Comparison of ENCODE assay signal across 18 cellular contexts in genomic region chr19:18800636-18801035, GRCh38. TPM values are rescaled to one million over a fixed set of nuclear protein-coding genes. Genes with fewer than 3 reads are reported as not detected.
DNase-seq lines count a peak whose midpoint lies in the region; ATAC-seq, FAIRE-seq and TF ChIP-seq lines count a peak whose summit lies in the region.
"Had no signal": no experiment of that assay in that cellular context is flagged by ENCODE, and none has a peak within 500 bp of the region (broad histone marks: within the 10 kb centered on the region; RNA-seq: fewer than 3 reads in every experiment).

No MANE protein-coding gene starts in this region.

- H3K27me3 ChIP-seq in osteoblast (ENCODE audit: insufficient read depth, low read length): peaks cover 26% of the 10 kb centered on the region
- H3K27me3 ChIP-seq in GM23248 (replicated peaks; ENCODE audit: insufficient read depth): no peaks in the 10 kb centered on the region; the same call in 1 of the 2 replicates
- H3K27me3 ChIP-seq: BE2C had no signal

- no peak for TF ChIP-seq EP300 in A549 (IDR thresholded peaks at IDR 0.05)

- H3K27ac ChIP-seq in A549: no peak overlapping the region
- H3K27ac ChIP-seq in osteoblast (ENCODE audit: low read depth, low read length): no peak overlapping the region
- no peak overlapping the region for H3K27ac ChIP-seq in GM23248

- in situ Hi-C loops in GM23248 (cut with MboI): no loop called here

- H3K79me2 ChIP-seq in osteoblast (ENCODE audit: insufficient read depth, low read length): no peaks in the 10 kb centered on the region
- no peaks in the 10 kb centered on the region for H3K79me2 ChIP-seq in GM23248 (ENCODE audit: insufficient read depth)

- TF ChIP-seq POLR2A in A549 (IDR thresholded peaks at IDR 0.05; ENCODE audit: low read length): no peak

- no peak overlapping the region for H2AFZ ChIP-seq in osteoblast (ENCODE audit: low read length)
- H2AFZ ChIP-seq in GM23248: no peak overlapping the region

- no peaks in the 10 kb centered on the region for H3K4me1 ChIP-seq in A549
- H3K4me1 ChIP-seq in osteoblast (ENCODE audit: insufficient read depth, low read length): peaks cover 8% of the 10 kb centered on the region
- H3K4me1 ChIP-seq in GM23248 (ENCODE audit: insufficient read depth): peaks cover 9% of the 10 kb centered on the region; the same call in 1 of the 2 replicates
- H3K4me1 ChIP-seq: BE2C had no signal

- 0% methylated on average over 2 of the region's 10 CpGs for WGBS in A549 (ENCODE audit: missing lambda C conversion rate)
- WGBS in GM23248 (ENCODE audit: low coverage in 1 of 2, low lambda C conversion rate in 2 of 2, missing lambda C conversion rate in 2 of 2), 2 experiments: 62 to 67% methylated on average over 8 to 10 of the region's 10 CpGs

- 0 out of 2 replicates have a peak, but pooled peaks cover 9% of the 10 kb centered on the region for H3F3A ChIP-seq in GM23248 (ENCODE audit: insufficient read depth)

- H3K4me3 ChIP-seq in A549 (no peak overlapping the region), osteoblast (ENCODE audit: insufficient read depth, low read length) (no peak overlapping the region), GM23248 (no peak overlapping the region)

- no peak for DNase-seq in A549 (ENCODE audit: low read depth in 1 of 2, low spot score in 1 of 2)
- peak; percentile 6 for DNase-seq in GM10248 (ENCODE audit: extremely low spot score)
- peak; percentile 5 for DNase-seq in iPS-NIHi11 (ENCODE audit: low spot score)
- DNase-seq in osteoblast (ENCODE audit: insufficient read length, low spot score, missing footprints): peak; percentile 79
- DNase-seq in HCEC 1CT: no peak
- DNase-seq in GM23248: no peak
- DNase-seq: BE2C; Caco-2; CD4-positive, CD25-positive, alpha-beta regulatory T cell; Kasumi-1; KG1 had no signal

- TF ChIP-seq CTCF in A549 (IDR thresholded peaks at IDR 0.05): no peak
- TF ChIP-seq CTCF in GM10248 (IDR thresholded peaks at IDR 0.05; ENCODE audit: control extremely low read depth, extremely low read depth, low read depth, missing control alignments): no peak
- TF ChIP-seq CTCF in osteoblast (IDR thresholded peaks at IDR 0.05; ENCODE audit: extremely low read depth, low read depth, low read length): no peak

- H4K20me1 ChIP-seq in osteoblast (ENCODE audit: insufficient read depth, low read length): no peaks in the 10 kb centered on the region
- no peaks in the 10 kb centered on the region for H4K20me1 ChIP-seq in GM23248 (ENCODE audit: insufficient read depth)

- peak; percentile 37 to 44; a peak in 2 of 6 replicates for ATAC-seq in A549
- no peak for ATAC-seq in GM19463 (IDR thresholded peaks at IDR 0.05; ENCODE audit: unreplicated experiment)

- POLR2A ChIA-PET in A549 (lab: Yijun Ruan, JAX) (no interaction called here), GM10248 (lab: Yijun Ruan, JAX) (no interaction called here)

- no peak overlapping the region for H3K9ac ChIP-seq in GM23248

- FAIRE-seq in A549 (lab: Jason Lieb, UNC): no peak
- FAIRE-seq: A204.1, D721Med, G401.6, GM12892, H54 had no signal

- no peaks in the 10 kb centered on the region for H3K36me3 ChIP-seq in osteoblast (ENCODE audit: insufficient read depth, low read length)
- no peaks in the 10 kb centered on the region for H3K36me3 ChIP-seq in GM23248 (ENCODE audit: low read depth)
- H3K36me3 ChIP-seq: BE2C had no signal

- H3K4me2 ChIP-seq in A549 (no peak overlapping the region), osteoblast (ENCODE audit: insufficient read depth, low read length) (no peak overlapping the region), GM23248 (ENCODE audit: unreplicated experiment) (no peak overlapping the region)

- no peak for TF ChIP-seq RAD21 in A549 (conservative IDR thresholded peaks at IDR 0.05 in 1 of 2, IDR thresholded peaks at IDR 0.05 in 1 of 2)

- no peaks in the 10 kb centered on the region for H3K9me2 ChIP-seq in GM23248 (ENCODE audit: insufficient read depth)

- CTCF ChIA-PET in A549 (lab: Yijun Ruan, JAX): interaction anchor here (0.5 to 0.6 kb wide), 2 partner anchors 45 to 48 kb away, joined by 3 read pairs; no protein-coding TSS in a partner anchor
- CTCF ChIA-PET in GM10248 (lab: Yijun Ruan, JAX): interaction anchor here (1.2 kb wide), 1 partner anchor 47 kb away, joined by 4 read pairs; no protein-coding TSS in a partner anchor

- H3K9me3 ChIP-seq in A549: no peaks in the 10 kb centered on the region
- no peaks in the 10 kb centered on the region for H3K9me3 ChIP-seq in osteoblast (ENCODE audit: low read depth, low read length)
- no peaks in the 10 kb centered on the region for H3K9me3 ChIP-seq in GM23248 (ENCODE audit: low read depth)
- H3K9me3 ChIP-seq: BE2C, Caco-2 had no signal

TF ChIP-seq in A549, 52 proteins besides CTCF, POLR2A, EP300 and RAD21:
- TF ChIP-seq ZC3H11A (IDR thresholded peaks at IDR 0.05) (no peak), CHD4 (IDR thresholded peaks at IDR 0.05; ENCODE audit: borderline replicate concordance) (no peak), POLR2AphosphoS2 (conservative IDR thresholded peaks at IDR 0.05; ENCODE audit: low read length) (no peak), ZSCAN20 (CRISPR knock-in tag; IDR thresholded peaks at IDR 0.05) (no peak), RNF2 (IDR thresholded peaks at IDR 0.05; ENCODE audit: borderline replicate concordance, low read depth) (no peak), USF2 (IDR thresholded peaks at IDR 0.05) (no peak), JUNB (IDR thresholded peaks at IDR 0.05) (no peak), RFX5 (IDR thresholded peaks at IDR 0.05) (no peak), NPAS2 (CRISPR knock-in tag; IDR thresholded peaks at IDR 0.05; ENCODE audit: borderline replicate concordance) (no peak), EHF (CRISPR knock-in tag; IDR thresholded peaks at IDR 0.05) (no peak), MAZ (IDR thresholded peaks at IDR 0.05; ENCODE audit: borderline replicate concordance, low read depth, low read length) (no peak)
TF ChIP-seq in A549: peak in this region for 0.

RNA-seq across cellular contexts. Expression of gene COMP, which starts 9.5 kb away (rescaled TPM):
- polyA plus RNA-seq in A549 (2011; rRNA removed) (not detected in 2 replicates), A549 (2017; fragmentation: RNase III; extraction: RNeasy Plus Mini Kit Qiagen cat#74134 plus additional on column Dnase treatment) (not detected in 3 replicates), GM23248 (2016; fragmentation: Nextera tagmentation; extraction: Ambion mirVana) (252 and 257 TPM in 2 replicates)
- 0.03 TPM in 1 of 2 replicates, not detected in the other for polyA plus RNA-seq in A549 (2012; cell fraction: cytosol; rRNA removed)
- 0.10 TPM in 1 of 2 replicates, not detected in the other for polyA plus RNA-seq in A549 (2012; cell fraction: nucleus; rRNA removed)
- not detected in 2 replicates for polyA minus RNA-seq in A549 (2011; rRNA and poly(A)+ RNA removed)
- total RNA-seq in osteoblast: 12.4 and 14.8 TPM in 2 replicates
- 93.8 and 96.6 TPM in 2 replicates for total RNA-seq in GM23248 (2014; rRNA removed; shearing (Covaris generic))
- total RNA-seq: CD4-positive, CD25-positive, alpha-beta regulatory T cell; HT-29 had no signal
- polyA plus RNA-seq: CD4-positive, CD25-positive, alpha-beta regulatory T cell had no signal

RNA-seq across cellular contexts. Expression of gene UPF1, which starts 31.1 kb away (rescaled TPM):
- polyA plus RNA-seq in A549 (2011; rRNA removed) (19.2 and 29.6 TPM in 2 replicates), A549 (2017; fragmentation: RNase III; extraction: RNeasy Plus Mini Kit Qiagen cat#74134 plus additional on column Dnase treatment) (27.9 to 28.6 TPM (median 28.2 TPM) in 3 replicates), GM23248 (2016; fragmentation: Nextera tagmentation; extraction: Ambion mirVana) (3.5 and 4.3 TPM in 2 replicates)
- 20.0 and 24.8 TPM in 2 replicates for polyA plus RNA-seq in A549 (2012; cell fraction: cytosol; rRNA removed)
- polyA plus RNA-seq in A549 (2012; cell fraction: nucleus; rRNA removed): 90.7 and 95.7 TPM in 2 replicates
- polyA minus RNA-seq in A549 (2011; rRNA and poly(A)+ RNA removed): 45.6 and 52.9 TPM in 2 replicates
- total RNA-seq in osteoblast: 36.6 and 41.0 TPM in 2 replicates
- 51.7 and 57.4 TPM in 2 replicates for total RNA-seq in GM23248 (2014; rRNA removed; shearing (Covaris generic))

Comparison
In these comparisons a context has a peak if more than half of its experiments do, and no peak if none do; other contexts are left out.
1. DNase-seq: peak in GM10248 (single experiment), iPS-NIHi11 (single experiment) and osteoblast (single experiment); none in A549 (0 of 2), HCEC 1CT (single experiment) and GM23248 (single experiment).